In genomic region chr7:139159900-139160675, GRCh38 we compare ENCODE assay signal across 2 cellular contexts.
TF ChIP-seq lines count a peak whose summit lies in the region.

No MANE protein-coding gene starts in this region.

TF ChIP-seq in Ishikawa, 13 proteins besides CTCF, POLR2A, EP300 and RAD21:
- TF ChIP-seq EGR1 (IDR thresholded peaks at IDR 0.05) (no peak), TEAD4 (IDR thresholded peaks at IDR 0.05) (peak; percentile 87), FOXM1 (IDR thresholded peaks at IDR 0.05; ENCODE audit: borderline replicate concordance, low read depth) (no peak), REST (IDR thresholded peaks at IDR 0.05; ENCODE audit: low read depth) (no peak), TCF12 (IDR thresholded peaks at IDR 0.05; ENCODE audit: low read depth) (no peak), NFIC (IDR thresholded peaks at IDR 0.05) (0 out of 2 replicates have a peak, but pooled peaks have one; percentile 18), CEBPB (IDR thresholded peaks at IDR 0.05) (peak; percentile 97), ZBTB7A (IDR thresholded peaks at IDR 0.05; ENCODE audit: low read depth) (no peak), YY1 (IDR thresholded peaks at IDR 0.05; ENCODE audit: low read depth) (no peak)

TF ChIP-seq in K562, 482 proteins besides CTCF, POLR2A, EP300 and RAD21:
- no peak for TF ChIP-seq CEBPG (CRISPR knock-in tag; IDR thresholded peaks at IDR 0.05)
- no peak for TF ChIP-seq CEBPG (tag; conservative IDR thresholded peaks at IDR 0.05 in 1 of 2, IDR thresholded peaks at IDR 0.05 in 1 of 2)
- peak; percentile 88 for TF ChIP-seq ZNF316 (IDR thresholded peaks at IDR 0.05)
- 0 out of 4 replicates have a peak, but pooled peaks of 1 of the 2 experiments have one; percentile 41 for TF ChIP-seq TEAD1 (CRISPR knock-in tag; IDR thresholded peaks at IDR 0.05)
- peak; percentile 58; the same call in 1 of the 2 replicates for TF ChIP-seq MAFG (tag; conservative IDR thresholded peaks at IDR 0.05)
- TF ChIP-seq TRIM25 (IDR thresholded peaks at IDR 0.05; ENCODE audit: borderline replicate concordance), result no peak
- TF ChIP-seq CEBPB (tag; IDR thresholded peaks at IDR 0.05), result peak; percentile 80
- no peak for TF ChIP-seq RFX1 (IDR thresholded peaks at IDR 0.05)
- TF ChIP-seq MAFK (IDR thresholded peaks at IDR 0.05; ENCODE audit: low read length), result peak; percentile 36; the same call in 1 of the 2 replicates
- peak; percentile 52; the same call in 1 of the 2 replicates for TF ChIP-seq MAFF (IDR thresholded peaks at IDR 0.05; ENCODE audit: low read length)
- no peak for TF ChIP-seq FOXK1 (CRISPR knock-in tag; IDR thresholded peaks at IDR 0.05; ENCODE audit: borderline replicate concordance)
- TF ChIP-seq RB1 (IDR thresholded peaks at IDR 0.05; ENCODE audit: low read depth), result no peak
- TF ChIP-seq ZBTB33 (CRISPR knock-in tag; IDR thresholded peaks at IDR 0.05), result peak; percentile 46; the same call in 1 of the 2 replicates
- TF ChIP-seq C11orf30 (IDR thresholded peaks at IDR 0.05; ENCODE audit: low read depth), result peak; percentile 74
- TF ChIP-seq ARID4B (CRISPR knock-in tag; IDR thresholded peaks at IDR 0.05), result no peak
- TF ChIP-seq ZMIZ1 (IDR thresholded peaks at IDR 0.05; ENCODE audit: low read depth in 2 of 2, low read length in 2 of 2), result no peak
